In the genomic region with DNA sequence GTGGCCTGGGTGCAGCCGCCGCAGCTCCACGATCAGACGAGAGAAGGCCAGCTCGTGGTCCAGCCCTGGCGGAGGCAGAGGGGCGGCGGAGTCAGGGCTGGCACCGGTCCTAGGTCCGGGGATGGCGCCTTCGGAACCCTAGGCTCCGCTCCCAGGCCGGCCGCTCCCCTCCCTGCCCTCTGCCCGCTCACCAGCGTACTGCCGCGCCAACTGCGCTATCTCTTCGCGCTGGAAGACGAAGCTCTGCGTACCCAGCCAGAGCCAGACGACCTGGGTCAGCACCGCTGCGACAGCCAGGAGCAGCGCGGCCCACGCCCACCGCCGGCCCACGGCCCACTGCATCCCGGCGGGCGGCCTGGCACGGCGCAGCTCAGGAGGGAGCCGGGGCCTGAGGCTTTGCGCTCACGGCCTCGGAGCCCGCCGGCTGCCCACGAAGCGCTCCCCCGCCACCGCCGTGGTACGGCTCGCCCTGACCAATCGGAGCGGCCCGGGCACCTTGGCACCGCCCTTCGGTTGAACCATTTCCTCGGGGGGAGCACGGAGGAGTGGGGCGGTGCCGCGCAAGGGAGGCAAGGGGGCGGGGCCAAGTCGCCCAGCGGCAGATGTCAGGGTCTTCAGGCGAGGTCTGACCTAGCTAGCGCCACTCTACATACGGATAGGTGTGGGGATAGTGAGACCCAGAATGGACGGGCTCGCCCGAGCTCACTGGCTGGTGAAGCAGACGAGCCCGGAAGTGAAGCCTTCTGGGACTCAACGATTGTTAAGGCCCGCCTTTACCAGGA, we compare ENCODE assay signal across 1 cellular context.
A peak's percentile ranks its signal among the peaks of the same experiment; 100 is the strongest.
TF ChIP-seq lines count a peak whose summit lies in the region.

A gene (minus strand): TSS at position 432 of the 782 bp plus-strand sequence. CDS start 90 bp downstream, at position 342.

TF ChIP-seq in HepG2, 621 proteins besides CTCF, POLR2A, EP300 and RAD21 (continued from another document and continues in another):
- TF ChIP-seq, protein P1, sequence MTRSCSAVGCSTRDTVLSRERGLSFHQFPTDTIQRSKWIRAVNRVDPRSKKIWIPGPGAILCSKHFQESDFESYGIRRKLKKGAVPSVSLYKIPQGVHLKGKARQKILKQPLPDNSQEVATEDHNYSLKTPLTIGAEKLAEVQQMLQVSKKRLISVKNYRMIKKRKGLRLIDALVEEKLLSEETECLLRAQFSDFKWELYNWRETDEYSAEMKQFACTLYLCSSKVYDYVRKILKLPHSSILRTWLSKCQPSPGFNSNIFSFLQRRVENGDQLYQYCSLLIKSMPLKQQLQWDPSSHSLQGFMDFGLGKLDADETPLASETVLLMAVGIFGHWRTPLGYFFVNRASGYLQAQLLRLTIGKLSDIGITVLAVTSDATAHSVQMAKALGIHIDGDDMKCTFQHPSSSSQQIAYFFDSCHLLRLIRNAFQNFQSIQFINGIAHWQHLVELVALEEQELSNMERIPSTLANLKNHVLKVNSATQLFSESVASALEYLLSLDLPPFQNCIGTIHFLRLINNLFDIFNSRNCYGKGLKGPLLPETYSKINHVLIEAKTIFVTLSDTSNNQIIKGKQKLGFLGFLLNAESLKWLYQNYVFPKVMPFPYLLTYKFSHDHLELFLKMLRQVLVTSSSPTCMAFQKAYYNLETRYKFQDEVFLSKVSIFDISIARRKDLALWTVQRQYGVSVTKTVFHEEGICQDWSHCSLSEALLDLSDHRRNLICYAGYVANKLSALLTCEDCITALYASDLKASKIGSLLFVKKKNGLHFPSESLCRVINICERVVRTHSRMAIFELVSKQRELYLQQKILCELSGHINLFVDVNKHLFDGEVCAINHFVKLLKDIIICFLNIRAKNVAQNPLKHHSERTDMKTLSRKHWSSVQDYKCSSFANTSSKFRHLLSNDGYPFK (CRISPR knock-in tag; IDR thresholded peaks at IDR 0.05; ENCODE audit: borderline replicate concordance) = 0 out of 2 replicates have a peak, but pooled peaks have one; percentile 16
- TF ChIP-seq FOXC1 (CRISPR knock-in tag; IDR thresholded peaks at IDR 0.05; ENCODE audit: borderline replicate concordance) = no peak; the same call in none of the 2 replicates
- TF ChIP-seq, protein P2, sequence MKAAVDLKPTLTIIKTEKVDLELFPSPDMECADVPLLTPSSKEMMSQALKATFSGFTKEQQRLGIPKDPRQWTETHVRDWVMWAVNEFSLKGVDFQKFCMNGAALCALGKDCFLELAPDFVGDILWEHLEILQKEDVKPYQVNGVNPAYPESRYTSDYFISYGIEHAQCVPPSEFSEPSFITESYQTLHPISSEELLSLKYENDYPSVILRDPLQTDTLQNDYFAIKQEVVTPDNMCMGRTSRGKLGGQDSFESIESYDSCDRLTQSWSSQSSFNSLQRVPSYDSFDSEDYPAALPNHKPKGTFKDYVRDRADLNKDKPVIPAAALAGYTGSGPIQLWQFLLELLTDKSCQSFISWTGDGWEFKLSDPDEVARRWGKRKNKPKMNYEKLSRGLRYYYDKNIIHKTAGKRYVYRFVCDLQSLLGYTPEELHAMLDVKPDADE (CRISPR knock-in tag; IDR thresholded peaks at IDR 0.05) = peak; percentile 73; the same call in 1 of the 2 replicates
- TF ChIP-seq, protein P3, sequence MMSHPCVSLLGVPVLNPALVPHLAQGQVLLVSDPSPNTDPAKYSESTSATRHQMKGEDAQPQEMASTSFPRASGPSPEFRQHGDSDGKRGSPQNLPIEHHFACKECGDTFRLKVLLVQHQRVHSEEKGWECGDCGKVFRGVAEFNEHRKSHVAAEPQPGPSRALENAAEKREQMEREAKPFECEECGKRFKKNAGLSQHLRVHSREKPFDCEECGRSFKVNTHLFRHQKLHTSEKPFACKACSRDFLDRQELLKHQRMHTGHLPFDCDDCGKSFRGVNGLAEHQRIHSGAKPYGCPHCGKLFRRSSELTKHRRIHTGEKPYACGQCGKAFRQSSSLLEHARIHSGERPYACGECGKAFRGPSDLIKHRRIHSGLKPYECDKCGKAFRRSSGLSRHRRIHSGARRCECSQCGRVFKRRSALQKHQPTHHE (CRISPR knock-in tag; IDR thresholded peaks at IDR 0.05; ENCODE audit: borderline replicate concordance) = 0 out of 2 replicates have a peak, but pooled peaks have one; percentile 77
- TF ChIP-seq, protein P4, sequence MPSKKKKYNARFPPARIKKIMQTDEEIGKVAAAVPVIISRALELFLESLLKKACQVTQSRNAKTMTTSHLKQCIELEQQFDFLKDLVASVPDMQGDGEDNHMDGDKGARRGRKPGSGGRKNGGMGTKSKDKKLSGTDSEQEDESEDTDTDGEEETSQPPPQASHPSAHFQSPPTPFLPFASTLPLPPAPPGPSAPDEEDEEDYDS (CRISPR knock-in tag; IDR thresholded peaks at IDR 0.05) = peak; percentile 77
- 0 out of 2 replicates have a peak, but pooled peaks have one; percentile 58 for TF ChIP-seq ZNF839 (CRISPR knock-in tag; IDR thresholded peaks at IDR 0.05; ENCODE audit: borderline replicate concordance)
- TF ChIP-seq CAMTA2 (CRISPR knock-in tag; IDR thresholded peaks at IDR 0.05; ENCODE audit: borderline replicate concordance) = peak; percentile 62; the same call in 1 of the 2 replicates
- no peak for TF ChIP-seq ZNF737 (CRISPR knock-in tag; IDR thresholded peaks at IDR 0.05; ENCODE audit: borderline replicate concordance)
- TF ChIP-seq MEF2D (CRISPR knock-in tag; IDR thresholded peaks at IDR 0.05) = peak; percentile 49
- peak; percentile 86 for TF ChIP-seq YEATS4 (CRISPR knock-in tag; IDR thresholded peaks at IDR 0.05; ENCODE audit: borderline replicate concordance)
- TF ChIP-seq, protein P5, sequence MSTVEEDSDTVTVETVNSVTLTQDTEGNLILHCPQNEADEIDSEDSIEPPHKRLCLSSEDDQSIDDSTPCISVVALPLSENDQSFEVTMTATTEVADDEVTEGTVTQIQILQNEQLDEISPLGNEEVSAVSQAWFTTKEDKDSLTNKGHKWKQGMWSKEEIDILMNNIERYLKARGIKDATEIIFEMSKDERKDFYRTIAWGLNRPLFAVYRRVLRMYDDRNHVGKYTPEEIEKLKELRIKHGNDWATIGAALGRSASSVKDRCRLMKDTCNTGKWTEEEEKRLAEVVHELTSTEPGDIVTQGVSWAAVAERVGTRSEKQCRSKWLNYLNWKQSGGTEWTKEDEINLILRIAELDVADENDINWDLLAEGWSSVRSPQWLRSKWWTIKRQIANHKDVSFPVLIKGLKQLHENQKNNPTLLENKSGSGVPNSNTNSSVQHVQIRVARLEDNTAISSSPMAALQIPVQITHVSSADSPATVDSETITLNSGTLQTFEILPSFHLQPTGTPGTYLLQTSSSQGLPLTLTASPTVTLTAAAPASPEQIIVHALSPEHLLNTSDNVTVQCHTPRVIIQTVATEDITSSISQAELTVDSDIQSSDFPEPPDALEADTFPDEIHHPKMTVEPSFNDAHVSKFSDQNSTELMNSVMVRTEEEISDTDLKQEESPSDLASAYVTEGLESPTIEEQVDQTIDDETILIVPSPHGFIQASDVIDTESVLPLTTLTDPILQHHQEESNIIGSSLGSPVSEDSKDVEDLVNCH (CRISPR knock-in tag; IDR thresholded peaks at IDR 0.05) = no peak
- TF ChIP-seq, protein P6, sequence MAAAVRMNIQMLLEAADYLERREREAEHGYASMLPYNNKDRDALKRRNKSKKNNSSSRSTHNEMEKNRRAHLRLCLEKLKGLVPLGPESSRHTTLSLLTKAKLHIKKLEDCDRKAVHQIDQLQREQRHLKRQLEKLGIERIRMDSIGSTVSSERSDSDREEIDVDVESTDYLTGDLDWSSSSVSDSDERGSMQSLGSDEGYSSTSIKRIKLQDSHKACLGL (CRISPR knock-in tag; IDR thresholded peaks at IDR 0.05) = 0 out of 2 replicates have a peak, but pooled peaks have one; percentile 18
- TF ChIP-seq ZNF331 (CRISPR knock-in tag; IDR thresholded peaks at IDR 0.05) = peak; percentile 18; the same call in 1 of the 2 replicates
- no peak for TF ChIP-seq SCMH1 (CRISPR knock-in tag; IDR thresholded peaks at IDR 0.05; ENCODE audit: borderline replicate concordance)
- TF ChIP-seq GZF1 (CRISPR knock-in tag; IDR thresholded peaks at IDR 0.05) = no peak; the same call in 1 of the 2 replicates
- no peak for TF ChIP-seq TBL1XR1 (IDR thresholded peaks at IDR 0.05; ENCODE audit: borderline replicate concordance, low read length, partially characterized antibody)
- TF ChIP-seq, protein P7, sequence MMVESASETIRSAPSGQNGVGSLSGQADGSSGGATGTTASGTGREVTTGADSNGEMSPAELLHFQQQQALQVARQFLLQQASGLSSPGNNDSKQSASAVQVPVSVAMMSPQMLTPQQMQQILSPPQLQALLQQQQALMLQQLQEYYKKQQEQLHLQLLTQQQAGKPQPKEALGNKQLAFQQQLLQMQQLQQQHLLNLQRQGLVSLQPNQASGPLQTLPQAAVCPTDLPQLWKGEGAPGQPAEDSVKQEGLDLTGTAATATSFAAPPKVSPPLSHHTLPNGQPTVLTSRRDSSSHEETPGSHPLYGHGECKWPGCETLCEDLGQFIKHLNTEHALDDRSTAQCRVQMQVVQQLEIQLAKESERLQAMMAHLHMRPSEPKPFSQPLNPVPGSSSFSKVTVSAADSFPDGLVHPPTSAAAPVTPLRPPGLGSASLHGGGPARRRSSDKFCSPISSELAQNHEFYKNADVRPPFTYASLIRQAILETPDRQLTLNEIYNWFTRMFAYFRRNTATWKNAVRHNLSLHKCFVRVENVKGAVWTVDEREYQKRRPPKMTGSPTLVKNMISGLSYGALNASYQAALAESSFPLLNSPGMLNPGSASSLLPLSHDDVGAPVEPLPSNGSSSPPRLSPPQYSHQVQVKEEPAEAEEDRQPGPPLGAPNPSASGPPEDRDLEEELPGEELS (CRISPR knock-in tag; IDR thresholded peaks at IDR 0.05) = peak; percentile 33; the same call in 1 of the 2 replicates
- TF ChIP-seq NONO (IDR thresholded peaks at IDR 0.05) = no peak
- TF ChIP-seq NONO (CRISPR knock-in tag; conservative IDR thresholded peaks at IDR 0.05) = peak; percentile 90
- TF ChIP-seq DR1 (CRISPR knock-in tag; IDR thresholded peaks at IDR 0.05) = peak; percentile 23; the same call in 1 of the 2 replicates
- TF ChIP-seq ZNF234 (CRISPR knock-in tag; conservative IDR thresholded peaks at IDR 0.05) = no peak
- TF ChIP-seq, protein P8, sequence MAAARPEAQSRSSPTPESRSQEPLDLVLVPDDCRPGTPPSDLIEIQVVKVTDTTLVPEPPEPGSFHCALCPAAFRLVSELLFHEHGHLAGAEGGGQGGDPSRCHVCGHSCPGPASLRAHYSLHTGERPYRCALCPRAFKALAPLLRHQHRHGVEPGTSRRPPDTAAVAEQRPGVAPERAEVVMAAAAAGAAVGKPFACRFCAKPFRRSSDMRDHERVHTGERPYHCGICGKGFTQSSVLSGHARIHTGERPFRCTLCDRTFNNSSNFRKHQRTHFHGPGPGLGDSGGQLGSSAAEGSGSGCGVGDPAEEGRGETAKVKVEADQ (CRISPR knock-in tag; IDR thresholded peaks at IDR 0.05; ENCODE audit: borderline replicate concordance) = peak; percentile 92
- TF ChIP-seq, protein P9, sequence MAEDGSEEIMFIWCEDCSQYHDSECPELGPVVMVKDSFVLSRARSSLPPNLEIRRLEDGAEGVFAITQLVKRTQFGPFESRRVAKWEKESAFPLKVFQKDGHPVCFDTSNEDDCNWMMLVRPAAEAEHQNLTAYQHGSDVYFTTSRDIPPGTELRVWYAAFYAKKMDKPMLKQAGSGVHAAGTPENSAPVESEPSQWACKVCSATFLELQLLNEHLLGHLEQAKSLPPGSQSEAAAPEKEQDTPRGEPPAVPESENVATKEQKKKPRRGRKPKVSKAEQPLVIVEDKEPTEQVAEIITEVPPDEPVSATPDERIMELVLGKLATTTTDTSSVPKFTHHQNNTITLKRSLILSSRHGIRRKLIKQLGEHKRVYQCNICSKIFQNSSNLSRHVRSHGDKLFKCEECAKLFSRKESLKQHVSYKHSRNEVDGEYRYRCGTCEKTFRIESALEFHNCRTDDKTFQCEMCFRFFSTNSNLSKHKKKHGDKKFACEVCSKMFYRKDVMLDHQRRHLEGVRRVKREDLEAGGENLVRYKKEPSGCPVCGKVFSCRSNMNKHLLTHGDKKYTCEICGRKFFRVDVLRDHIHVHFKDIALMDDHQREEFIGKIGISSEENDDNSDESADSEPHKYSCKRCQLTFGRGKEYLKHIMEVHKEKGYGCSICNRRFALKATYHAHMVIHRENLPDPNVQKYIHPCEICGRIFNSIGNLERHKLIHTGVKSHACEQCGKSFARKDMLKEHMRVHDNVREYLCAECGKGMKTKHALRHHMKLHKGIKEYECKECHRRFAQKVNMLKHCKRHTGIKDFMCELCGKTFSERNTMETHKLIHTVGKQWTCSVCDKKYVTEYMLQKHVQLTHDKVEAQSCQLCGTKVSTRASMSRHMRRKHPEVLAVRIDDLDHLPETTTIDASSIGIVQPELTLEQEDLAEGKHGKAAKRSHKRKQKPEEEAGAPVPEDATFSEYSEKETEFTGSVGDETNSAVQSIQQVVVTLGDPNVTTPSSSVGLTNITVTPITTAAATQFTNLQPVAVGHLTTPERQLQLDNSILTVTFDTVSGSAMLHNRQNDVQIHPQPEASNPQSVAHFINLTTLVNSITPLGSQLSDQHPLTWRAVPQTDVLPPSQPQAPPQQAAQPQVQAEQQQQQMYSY (CRISPR knock-in tag; IDR thresholded peaks at IDR 0.05) = peak; percentile 25; the same call in 1 of the 2 replicates
- TF ChIP-seq, protein P10, sequence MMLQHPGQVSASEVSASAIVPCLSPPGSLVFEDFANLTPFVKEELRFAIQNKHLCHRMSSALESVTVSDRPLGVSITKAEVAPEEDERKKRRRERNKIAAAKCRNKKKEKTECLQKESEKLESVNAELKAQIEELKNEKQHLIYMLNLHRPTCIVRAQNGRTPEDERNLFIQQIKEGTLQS (CRISPR knock-in tag; IDR thresholded peaks at IDR 0.05) = no peak
- no peak; the same call in 1 of the 2 replicates for TF ChIP-seq ZNF550 (CRISPR knock-in tag; IDR thresholded peaks at IDR 0.05; ENCODE audit: borderline replicate concordance)
- no peak for TF ChIP-seq FOXO1 (CRISPR knock-in tag; IDR thresholded peaks at IDR 0.05)
- TF ChIP-seq ZNF790 (CRISPR knock-in tag; IDR thresholded peaks at IDR 0.05; ENCODE audit: borderline replicate concordance) = no peak; the same call in 1 of the 2 replicates
- TF ChIP-seq, protein P11, sequence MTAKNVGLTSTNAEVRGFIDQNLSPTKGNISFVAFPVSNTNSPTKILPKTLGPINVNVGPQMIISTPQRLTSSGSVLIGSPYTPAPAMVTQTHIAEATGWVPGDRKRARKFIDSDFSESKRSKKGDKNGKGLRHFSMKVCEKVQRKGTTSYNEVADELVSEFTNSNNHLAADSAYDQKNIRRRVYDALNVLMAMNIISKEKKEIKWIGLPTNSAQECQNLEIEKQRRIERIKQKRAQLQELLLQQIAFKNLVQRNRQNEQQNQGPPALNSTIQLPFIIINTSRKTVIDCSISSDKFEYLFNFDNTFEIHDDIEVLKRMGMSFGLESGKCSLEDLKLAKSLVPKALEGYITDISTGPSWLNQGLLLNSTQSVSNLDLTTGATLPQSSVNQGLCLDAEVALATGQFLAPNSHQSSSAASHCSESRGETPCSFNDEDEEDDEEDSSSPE (CRISPR knock-in tag; IDR thresholded peaks at IDR 0.05) = peak; percentile 86
- TF ChIP-seq ETV5 (CRISPR knock-in tag; IDR thresholded peaks at IDR 0.05; ENCODE audit: borderline replicate concordance) = peak; percentile 55
- TF ChIP-seq HDAC2 (CRISPR knock-in tag; IDR thresholded peaks at IDR 0.05) = peak; percentile 57; the same call in 1 of the 2 replicates
- no peak for TF ChIP-seq SOX6 (IDR thresholded peaks at IDR 0.05)
- peak; percentile 53; the same call in 1 of the 2 replicates for TF ChIP-seq SOX6 (CRISPR knock-in tag; IDR thresholded peaks at IDR 0.05)
- TF ChIP-seq NFRKB (IDR thresholded peaks at IDR 0.05) = no peak
- TF ChIP-seq ZNF781 (CRISPR knock-in tag; IDR thresholded peaks at IDR 0.05; ENCODE audit: borderline replicate concordance, not compliant biosample characterization) = no peak
